In the genomic region with DNA sequence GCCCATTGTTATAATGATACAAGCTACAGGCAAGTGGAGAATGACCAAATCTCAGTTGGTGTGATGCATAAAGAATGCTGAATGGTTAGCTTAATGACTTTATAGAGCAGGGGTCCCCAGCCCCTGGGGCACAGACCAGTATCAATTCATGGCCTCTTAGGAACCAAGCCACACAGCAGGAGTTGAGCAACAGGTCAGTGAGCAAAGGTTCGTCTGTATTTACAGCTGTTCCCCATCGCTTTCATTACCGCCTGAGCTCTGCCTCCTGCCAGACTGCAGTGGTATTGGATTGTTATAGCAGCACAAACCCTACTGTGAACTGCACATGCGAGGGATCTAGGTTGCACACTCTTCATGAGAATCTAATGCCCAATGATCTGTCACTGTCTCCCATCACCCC, we compare ENCODE assay signal across 1 cellular context.
TF ChIP-seq lines count a peak whose summit lies in the region.

No MANE protein-coding gene starts in this region.

TF ChIP-seq in HepG2, 621 proteins besides CTCF, POLR2A, EP300 and RAD21 (continued from another document):
- TF ChIP-seq, protein P1, sequence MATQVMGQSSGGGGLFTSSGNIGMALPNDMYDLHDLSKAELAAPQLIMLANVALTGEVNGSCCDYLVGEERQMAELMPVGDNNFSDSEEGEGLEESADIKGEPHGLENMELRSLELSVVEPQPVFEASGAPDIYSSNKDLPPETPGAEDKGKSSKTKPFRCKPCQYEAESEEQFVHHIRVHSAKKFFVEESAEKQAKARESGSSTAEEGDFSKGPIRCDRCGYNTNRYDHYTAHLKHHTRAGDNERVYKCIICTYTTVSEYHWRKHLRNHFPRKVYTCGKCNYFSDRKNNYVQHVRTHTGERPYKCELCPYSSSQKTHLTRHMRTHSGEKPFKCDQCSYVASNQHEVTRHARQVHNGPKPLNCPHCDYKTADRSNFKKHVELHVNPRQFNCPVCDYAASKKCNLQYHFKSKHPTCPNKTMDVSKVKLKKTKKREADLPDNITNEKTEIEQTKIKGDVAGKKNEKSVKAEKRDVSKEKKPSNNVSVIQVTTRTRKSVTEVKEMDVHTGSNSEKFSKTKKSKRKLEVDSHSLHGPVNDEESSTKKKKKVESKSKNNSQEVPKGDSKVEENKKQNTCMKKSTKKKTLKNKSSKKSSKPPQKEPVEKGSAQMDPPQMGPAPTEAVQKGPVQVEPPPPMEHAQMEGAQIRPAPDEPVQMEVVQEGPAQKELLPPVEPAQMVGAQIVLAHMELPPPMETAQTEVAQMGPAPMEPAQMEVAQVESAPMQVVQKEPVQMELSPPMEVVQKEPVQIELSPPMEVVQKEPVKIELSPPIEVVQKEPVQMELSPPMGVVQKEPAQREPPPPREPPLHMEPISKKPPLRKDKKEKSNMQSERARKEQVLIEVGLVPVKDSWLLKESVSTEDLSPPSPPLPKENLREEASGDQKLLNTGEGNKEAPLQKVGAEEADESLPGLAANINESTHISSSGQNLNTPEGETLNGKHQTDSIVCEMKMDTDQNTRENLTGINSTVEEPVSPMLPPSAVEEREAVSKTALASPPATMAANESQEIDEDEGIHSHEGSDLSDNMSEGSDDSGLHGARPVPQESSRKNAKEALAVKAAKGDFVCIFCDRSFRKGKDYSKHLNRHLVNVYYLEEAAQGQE (IDR thresholded peaks at IDR 0.05; ENCODE audit: borderline replicate concordance in 1 of 2, low read depth in 1 of 2, low read length in 2 of 2) = no peak
- TF ChIP-seq, protein P2, sequence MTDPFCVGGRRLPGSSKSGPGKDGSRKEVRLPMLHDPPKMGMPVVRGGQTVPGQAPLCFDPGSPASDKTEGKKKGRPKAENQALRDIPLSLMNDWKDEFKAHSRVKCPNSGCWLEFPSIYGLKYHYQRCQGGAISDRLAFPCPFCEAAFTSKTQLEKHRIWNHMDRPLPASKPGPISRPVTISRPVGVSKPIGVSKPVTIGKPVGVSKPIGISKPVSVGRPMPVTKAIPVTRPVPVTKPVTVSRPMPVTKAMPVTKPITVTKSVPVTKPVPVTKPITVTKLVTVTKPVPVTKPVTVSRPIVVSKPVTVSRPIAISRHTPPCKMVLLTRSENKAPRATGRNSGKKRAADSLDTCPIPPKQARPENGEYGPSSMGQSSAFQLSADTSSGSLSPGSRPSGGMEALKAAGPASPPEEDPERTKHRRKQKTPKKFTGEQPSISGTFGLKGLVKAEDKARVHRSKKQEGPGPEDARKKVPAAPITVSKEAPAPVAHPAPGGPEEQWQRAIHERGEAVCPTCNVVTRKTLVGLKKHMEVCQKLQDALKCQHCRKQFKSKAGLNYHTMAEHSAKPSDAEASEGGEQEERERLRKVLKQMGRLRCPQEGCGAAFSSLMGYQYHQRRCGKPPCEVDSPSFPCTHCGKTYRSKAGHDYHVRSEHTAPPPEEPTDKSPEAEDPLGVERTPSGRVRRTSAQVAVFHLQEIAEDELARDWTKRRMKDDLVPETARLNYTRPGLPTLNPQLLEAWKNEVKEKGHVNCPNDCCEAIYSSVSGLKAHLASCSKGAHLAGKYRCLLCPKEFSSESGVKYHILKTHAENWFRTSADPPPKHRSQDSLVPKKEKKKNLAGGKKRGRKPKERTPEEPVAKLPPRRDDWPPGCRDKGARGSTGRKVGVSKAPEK (CRISPR knock-in tag; IDR thresholded peaks at IDR 0.05; ENCODE audit: borderline replicate concordance) = no peak
- TF ChIP-seq ZNF850 (CRISPR knock-in tag; conservative IDR thresholded peaks at IDR 0.05) (no peak), CHD2 (IDR thresholded peaks at IDR 0.05; ENCODE audit: low read depth, low read length) (no peak)
